Comparison of ENCODE assay signal across 9 cellular contexts in genomic region chr3:124033360-124034015, GRCh38. TPM values are rescaled to one million over a fixed set of nuclear protein-coding genes. Genes with fewer than 3 reads are reported as not detected.
A peak's percentile ranks its signal among the peaks of the same experiment; 100 is the strongest.
DNase-seq lines count a peak whose midpoint lies in the region; ATAC-seq and TF ChIP-seq lines count a peak whose summit lies in the region.
"Had no signal": no experiment of that assay in that cellular context is flagged by ENCODE, and none has a peak within 500 bp of the region (broad histone marks: within the 10 kb centered on the region; RNA-seq: fewer than 3 reads in every experiment).

Gene KALRN (plus strand): TSS chr3:124033369.

- in situ Hi-C loops in GM13977 (cut with MboI; ENCODE audit: low pct_unique_long_range_greater_than_20kb, low sequenced_read_pairs, unreplicated experiment) = no loop called here

- peaks cover 91% of the 10 kb centered on the region for H3K27me3 ChIP-seq in ACC112 (ENCODE audit: insufficient read depth, low read length)
- no peaks in the 10 kb centered on the region for H3K27me3 ChIP-seq in stomach smooth muscle (ENCODE audit: control insufficient read depth in 1 of 2, insufficient read depth in 2 of 2, low read length in 2 of 2)

- H3K9ac ChIP-seq in stomach smooth muscle (ENCODE audit: low read length in 2 of 2) = peak within 1 kb of the TSS; percentile 68 to 76

- DNase-seq in Jurkat, Clone E6-1 (ENCODE audit: low read depth, low spot score) = no peak
- no peak for DNase-seq in cerebellum (ENCODE audit: low spot score)
- no peak for DNase-seq in left lobe of liver (ENCODE audit: low spot score)
- DNase-seq in activated effector memory CD4-positive, alpha-beta T cell treated with Interleukin-2 at 50 U/mL for 16 hours = no peak
- DNase-seq in GM13977 (ENCODE audit: low spot score) = no peak

- peak within 1 kb of the TSS; percentile 55 for H2AFZ ChIP-seq in ACC112 (ENCODE audit: low read length, unreplicated experiment)

- no peaks in the 10 kb centered on the region for H3K79me2 ChIP-seq in ACC112 (ENCODE audit: control insufficient read depth, insufficient read depth, low read length, unreplicated experiment)

- peaks cover 3% of the 10 kb centered on the region for H3K4me1 ChIP-seq in ACC112 (ENCODE audit: control insufficient read depth, insufficient read depth, low read length, unreplicated experiment)
- peaks cover 16% of the 10 kb centered on the region for H3K4me1 ChIP-seq in stomach smooth muscle (ENCODE audit: control insufficient read depth, insufficient read depth, low read length)

- ATAC-seq in GM19328 (IDR thresholded peaks at IDR 0.05; ENCODE audit: unreplicated experiment) = peak; percentile 28
- ATAC-seq in left lobe of liver = peak; percentile 34

- peak within 1 kb of the TSS; percentile 71 for H3K4me3 ChIP-seq in ACC112 (ENCODE audit: low read depth, low read length)
- H3K4me3 ChIP-seq in Jurkat, Clone E6-1 (ENCODE audit: low read length) = peak within 1 kb of the TSS; percentile 24
- H3K4me3 ChIP-seq in stomach smooth muscle (ENCODE audit: low read length in 2 of 2) = peak within 1 kb of the TSS; percentile 86 to 91

- H3K36me3 ChIP-seq in ACC112 (ENCODE audit: insufficient read depth, low read length) (no peaks in the 10 kb centered on the region), stomach smooth muscle (ENCODE audit: control insufficient read depth in 2 of 2, insufficient read depth in 2 of 2, low read length in 2 of 2) (no peaks in the 10 kb centered on the region)
- H3K36me3 ChIP-seq: neutrophil had no signal

- no peaks in the 10 kb centered on the region for H3K9me3 ChIP-seq in stomach smooth muscle (ENCODE audit: control insufficient read depth in 2 of 2, low read length in 2 of 2)
- H3K9me3 ChIP-seq: neutrophil had no signal

- H3K27ac ChIP-seq in ACC112 (ENCODE audit: low read depth, low read length) = no peak within 1 kb of the TSS
- H3K27ac ChIP-seq in stomach smooth muscle (ENCODE audit: low read length) = peak within 1 kb of the TSS; percentile 31
- H3K27ac ChIP-seq: neutrophil had no signal

- TF ChIP-seq CTCF in GM13977 (IDR thresholded peaks at IDR 0.05; ENCODE audit: extremely low read depth, insufficient read depth, missing control alignments) = no peak

RNA-seq across cellular contexts. Expression of gene KALRN, which starts in this region (rescaled TPM):
- 4.5 TPM for polyA plus RNA-seq in Jurkat, Clone E6-1 (2012; ENCODE audit: insufficient read depth, insufficient read length)
- total RNA-seq in cerebellum (131 TPM), left lobe of liver (14.0 TPM)

Comparison
In these comparisons a context has a peak if more than half of its experiments do, and no peak if none do; other contexts are left out.
1. H3K4me3 ChIP-seq: peak in every context shown above with its lines; median percentile 88 in stomach smooth muscle; 71 in ACC112; 24 in Jurkat, Clone E6-1.